2 cellular contexts compared by ENCODE assay signal in genomic region chr18:58287626-58288289, GRCh38.
A peak's percentile ranks its signal among the peaks of the same experiment; 100 is the strongest.
TF ChIP-seq lines count a peak whose summit lies in the region.

No MANE protein-coding gene starts in this region.

TF ChIP-seq in Ishikawa, 13 proteins besides CTCF, POLR2A, EP300 and RAD21 (continued from another document):
- TF ChIP-seq USF1 (IDR thresholded peaks at IDR 0.05) (no peak), NFIC (IDR thresholded peaks at IDR 0.05) (no peak), MAX (IDR thresholded peaks at IDR 0.05) (peak; percentile 54), TAF1 (IDR thresholded peaks at IDR 0.05; ENCODE audit: low read depth) (no peak), EGR1 (IDR thresholded peaks at IDR 0.05) (no peak), TCF12 (IDR thresholded peaks at IDR 0.05; ENCODE audit: low read depth) (no peak), TEAD4 (IDR thresholded peaks at IDR 0.05) (peak; percentile 17; the same call in 1 of the 2 replicates), ZBTB7A (IDR thresholded peaks at IDR 0.05; ENCODE audit: low read depth) (no peak), REST (IDR thresholded peaks at IDR 0.05; ENCODE audit: low read depth) (no peak), CEBPB (IDR thresholded peaks at IDR 0.05) (no peak)

TF ChIP-seq in H1, 55 proteins besides CTCF, POLR2A, EP300 and RAD21 (continued from another document):
- TF ChIP-seq CBX8 (IDR thresholded peaks at IDR 0.05; ENCODE audit: borderline replicate concordance, low read depth, low read length) (no peak), SRF (IDR thresholded peaks at IDR 0.05; ENCODE audit: low read depth, low read length) (no peak), TBP (IDR thresholded peaks at IDR 0.05; ENCODE audit: low read depth, low read length) (no peak), POLR2AphosphoS5 (IDR thresholded peaks at IDR 0.05; ENCODE audit: low read depth, low read length) (no peak), RNF2 (IDR thresholded peaks at IDR 0.05; ENCODE audit: borderline replicate concordance, low read depth, low read length, missing control alignments, poor library complexity, severe bottlenecking) (no peak), RFX5 (IDR thresholded peaks at IDR 0.05; ENCODE audit: borderline replicate concordance, low read depth, low read length) (no peak), GTF2F1 (IDR thresholded peaks at IDR 0.05; ENCODE audit: borderline replicate concordance, low read depth, low read length) (no peak), CREB1 (IDR thresholded peaks at IDR 0.05) (no peak), EGR1 (IDR thresholded peaks at IDR 0.05; ENCODE audit: borderline replicate concordance, low read depth, low read length) (no peak), USF2 (IDR thresholded peaks at IDR 0.05; ENCODE audit: low read length) (no peak), CHD2 (IDR thresholded peaks at IDR 0.05; ENCODE audit: low read length) (no peak)
